In genomic region chr20:51930775-51931174, GRCh38 we compare ENCODE assay signal across 11 cellular contexts.
DNase-seq lines count a peak whose midpoint lies in the region; ATAC-seq, FAIRE-seq and TF ChIP-seq lines count a peak whose summit lies in the region.
"Had no signal": no experiment of that assay in that cellular context is flagged by ENCODE, and none has a peak within 500 bp of the region (broad histone marks: within the 10 kb centered on the region; RNA-seq: fewer than 3 reads in every experiment).

No MANE protein-coding gene starts in this region.

- H3K9ac ChIP-seq in PC-3 (ENCODE audit: low read length) (no peak overlapping the region), smooth muscle cell (ENCODE audit: low read depth) (no peak overlapping the region)

- no peak overlapping the region for H3K27ac ChIP-seq in PC-3 (ENCODE audit: low read length)
- peak overlapping the region; percentile 62 for H3K27ac ChIP-seq in smooth muscle cell (ENCODE audit: low read depth)
- H3K27ac ChIP-seq: thoracic aorta had no signal

- H3K9me2 ChIP-seq in PC-3 (replicated peaks; ENCODE audit: low read length): no peaks in the 10 kb centered on the region

- no peak overlapping the region for H3K4me3 ChIP-seq in PC-3 (ENCODE audit: low read length)
- no peak overlapping the region for H3K4me3 ChIP-seq in smooth muscle cell
- H3K4me3 ChIP-seq: thoracic aorta had no signal

- POLR2A ChIA-PET in PC-3 (lab: Charles Lee; ENCODE audit: unreplicated experiment): no interaction called here

- CTCF ChIA-PET in PC-3 (lab: Charles Lee): no interaction called here

- ATAC-seq in PC-3: no peak
- peak; percentile 73 for ATAC-seq in esophagus mucosa

- TF ChIP-seq POLR2A in GM12891 (IDR thresholded peaks at IDR 0.05; ENCODE audit: low read depth, low read length): no peak

- H3K4me2 ChIP-seq in PC-3 (ENCODE audit: low read length): no peak overlapping the region
- H3K4me2 ChIP-seq in smooth muscle cell: peak overlapping the region; percentile 73

- H4K20me1 ChIP-seq in PC-3 (ENCODE audit: low read length) (no peaks in the 10 kb centered on the region), smooth muscle cell (ENCODE audit: low read depth) (no peaks in the 10 kb centered on the region)

- no peak for FAIRE-seq in GM12891 (lab: Jason Lieb, UNC)
- FAIRE-seq: A204.1 had no signal

- H3F3A ChIP-seq in PC-3 (ENCODE audit: low read length, unreplicated experiment): no peaks in the 10 kb centered on the region
- no peaks in the 10 kb centered on the region for H3F3A ChIP-seq in smooth muscle cell (ENCODE audit: low read depth)

- H2AFZ ChIP-seq in PC-3 (ENCODE audit: low read length) (no peak overlapping the region), smooth muscle cell (ENCODE audit: low read depth) (no peak overlapping the region)

- no peaks in the 10 kb centered on the region for H3K9me3 ChIP-seq in PC-3 (ENCODE audit: low read length)
- H3K9me3 ChIP-seq in smooth muscle cell (replicated peaks; ENCODE audit: low read depth): no peaks in the 10 kb centered on the region
- H3K9me3 ChIP-seq: thoracic aorta had no signal

- H3K4me1 ChIP-seq in PC-3 (ENCODE audit: insufficient read depth, low read length) (peaks cover 31% of the 10 kb centered on the region), smooth muscle cell (ENCODE audit: low read depth) (peaks cover 16% of the 10 kb centered on the region)

- H3K79me2 ChIP-seq in PC-3 (ENCODE audit: low read length) (no peaks in the 10 kb centered on the region), smooth muscle cell (ENCODE audit: low read depth) (no peaks in the 10 kb centered on the region)

- no TSS peak for BruUV-seq in PC-3 (replicated peaks; lab: Mats Ljungman, UMichigan)

- TF ChIP-seq CTCF in PC-3 (conservative IDR thresholded peaks at IDR 0.05; ENCODE audit: low read depth, low read length): no peak
- TF ChIP-seq CTCF in smooth muscle cell (IDR thresholded peaks at IDR 0.05; ENCODE audit: borderline replicate concordance, insufficient read depth, poor library complexity, severe bottlenecking): no peak

- intact Hi-C loops in PC-3 (cut with micrococcal nuclease): no loop called here

- H3K36me3 ChIP-seq in PC-3 (ENCODE audit: low read depth, low read length): no peaks in the 10 kb centered on the region
- H3K36me3 ChIP-seq in smooth muscle cell (ENCODE audit: low read depth): no peaks in the 10 kb centered on the region
- H3K36me3 ChIP-seq: thoracic aorta had no signal

- no peaks in the 10 kb centered on the region for H3K27me3 ChIP-seq in PC-3 (ENCODE audit: low read length)
- no peaks in the 10 kb centered on the region for H3K27me3 ChIP-seq in smooth muscle cell (ENCODE audit: low read depth)

- WGBS in smooth muscle cell (ENCODE audit: low lambda C conversion rate): 26% methylated on average over 3 of the region's 3 CpGs

- DNase-seq in NCI-H82 (lab: John Stamatoyannopoulos, UW): peak; percentile 50
- DNase-seq in NCI-H82 treated with DMSO at 0.1 percent for 48 hours (lab: John Stamatoyannopoulos, UW; ENCODE audit: unreplicated experiment): no peak
- DNase-seq in PC-3: peak; percentile 75
- DNase-seq in smooth muscle cell (lab: John Stamatoyannopoulos, UW; ENCODE audit: unreplicated experiment): no peak
- no peak for DNase-seq in NCI-H2081 (lab: John Stamatoyannopoulos, UW)
- DNase-seq in SIG-M5 treated with dmso at 0.1 percent for 504 hours (lab: John Stamatoyannopoulos, UW; ENCODE audit: unreplicated experiment): no peak
- DNase-seq in GM12891 (ENCODE audit: insufficient read length, low spot score): no peak
- DNase-seq: activated gamma-delta T cell had no signal

TF ChIP-seq in GM12891, 5 proteins besides CTCF, POLR2A, EP300 and RAD21:
- TF ChIP-seq TAF1 (IDR thresholded peaks at IDR 0.05; ENCODE audit: low read depth, low read length): no peak
- no peak for TF ChIP-seq SPI1 (IDR thresholded peaks at IDR 0.05; ENCODE audit: low read depth, low read length)
- no peak for TF ChIP-seq PAX5 (IDR thresholded peaks at IDR 0.05; ENCODE audit: insufficient read depth, low read length, severe bottlenecking)
- no peak for TF ChIP-seq POLR2AphosphoS5 (IDR thresholded peaks at IDR 0.05; ENCODE audit: low read depth, low read length)
- TF ChIP-seq POU2F2 (IDR thresholded peaks at IDR 0.05; ENCODE audit: low read depth, low read length): no peak

Comparison
In these comparisons a context has a peak if more than half of its experiments do, and no peak if none do; other contexts are left out.
1. DNase-seq: peak in NCI-H82 (single experiment) and PC-3 (single experiment); none in NCI-H82 treated with DMSO at 0.1 percent for 48 hours (single experiment), smooth muscle cell (single experiment), NCI-H2081 (0 of 2), SIG-M5 treated with dmso at 0.1 percent for 504 hours (single experiment) and GM12891 (single experiment).